In genomic region chr15:80991446-80991845, GRCh38 we compare ENCODE assay signal across 9 cellular contexts. TPM values are rescaled to one million over a fixed set of nuclear protein-coding genes. Genes with fewer than 3 reads are reported as not detected.
DNase-seq lines count a peak whose midpoint lies in the region; ATAC-seq and TF ChIP-seq lines count a peak whose summit lies in the region.
"Had no signal": no experiment of that assay in that cellular context is flagged by ENCODE, and none has a peak within 500 bp of the region (broad histone marks: within the 10 kb centered on the region; RNA-seq: fewer than 3 reads in every experiment).

No MANE protein-coding gene starts in this region.

- H3K4me1 ChIP-seq in CD8-positive, alpha-beta memory T cell (ENCODE audit: insufficient read depth, low read length) = peaks cover 47% of the 10 kb centered on the region
- peaks cover 4 to 13% of the 10 kb centered on the region in 2 donors for H3K4me1 ChIP-seq in neuronal stem cell (ENCODE audit: control insufficient read depth in 2 of 2, insufficient read depth in 1 of 2, low read depth in 1 of 2, low read length in 2 of 2)

- no peak overlapping the region for H4K8ac ChIP-seq in neuronal stem cell (ENCODE audit: low read depth, low read length)

- no peaks in the 10 kb centered on the region for H3K9me3 Mint-ChIP-seq in CD4-positive, alpha-beta T cell
- H3K9me3 Mint-ChIP-seq in CD8-positive, alpha-beta memory T cell = peaks cover 0 to 1% (median 0%) of the 10 kb centered on the region in 5 donors

- no peak overlapping the region for H2BK15ac ChIP-seq in neuronal stem cell (ENCODE audit: low read length)

- no peaks in the 10 kb centered on the region for H3K27me3 Mint-ChIP-seq in CD4-positive, alpha-beta T cell
- no peaks in the 10 kb centered on the region for H3K27me3 Mint-ChIP-seq in CD8-positive, alpha-beta memory T cell

- no peak overlapping the region for H3K4me2 ChIP-seq in neuronal stem cell (ENCODE audit: insufficient read depth, low read length, poor library complexity, severe bottlenecking)

- peaks cover 17% of the 10 kb centered on the region for H3K36me3 Mint-ChIP-seq in CD4-positive, alpha-beta T cell (ENCODE audit: low read depth)
- peaks cover 0 to 19% (median 4%) of the 10 kb centered on the region in 3 donors for H3K36me3 Mint-ChIP-seq in CD8-positive, alpha-beta memory T cell

- no peaks in the 10 kb centered on the region for H3K79me1 ChIP-seq in neuronal stem cell (ENCODE audit: low read depth, low read length)

- peak in 3 of 10 experiments; percentile 18 to 23 (median 21) for DNase-seq in CD4-positive, alpha-beta T cell
- peak; percentile 77 for DNase-seq in NCI-H1694 treated with DMSO at 0.1 percent for 48 hours (lab: John Stamatoyannopoulos, UW)
- peak in 5 of 10 donors; percentile 55 to 71 (median 57) for DNase-seq in dorsolateral prefrontal cortex
- DNase-seq in omental fat pad (ENCODE audit: low spot score) = no peak
- no peak for DNase-seq in CD8-positive, alpha-beta memory T cell
- DNase-seq in DMS114 treated with DMSO at 0.1 percent for 48 hours (lab: John Stamatoyannopoulos, UW; ENCODE audit: unreplicated experiment) = no peak
- no peak for DNase-seq in neuronal stem cell (ENCODE audit: low spot score)

- H3K27ac Mint-ChIP-seq in CD4-positive, alpha-beta T cell = peak overlapping the region; percentile 35
- H3K27ac Mint-ChIP-seq in CD8-positive, alpha-beta memory T cell = peak overlapping the region in 2 of 8 donors; percentile 20 to 33

- H2BK5ac ChIP-seq in neuronal stem cell (ENCODE audit: low read length) = no peak overlapping the region

- ATAC-seq in CD4-positive, alpha-beta T cell (ENCODE audit: poor library complexity) = no peak
- ATAC-seq in omental fat pad (ENCODE audit: low FRiP score) (peak; percentile 16), HG02938 (IDR thresholded peaks at IDR 0.05; ENCODE audit: unreplicated experiment) (no peak)

- no peaks in the 10 kb centered on the region for H3K9me3 ChIP-seq in CD4-positive, alpha-beta T cell (ENCODE audit: control insufficient read depth, low read length)
- no peaks in the 10 kb centered on the region for H3K9me3 ChIP-seq in CD8-positive, alpha-beta memory T cell (ENCODE audit: low read length)
- no peaks in the 10 kb centered on the region for H3K9me3 ChIP-seq in neuronal stem cell (replicated peaks in 1 of 2; ENCODE audit: control insufficient read depth in 2 of 2, insufficient read depth in 1 of 2, low read depth in 1 of 2, low read length in 2 of 2)
- H3K9me3 ChIP-seq: thoracic aorta had no signal

- H2BK12ac ChIP-seq in neuronal stem cell (ENCODE audit: low read length) = no peak overlapping the region

- TF ChIP-seq CTCF in CD4-positive, alpha-beta T cell (IDR thresholded peaks at IDR 0.05) = no peak
- TF ChIP-seq CTCF in dorsolateral prefrontal cortex (IDR thresholded peaks at IDR 0.05 in 54 of 56, conservative IDR thresholded peaks at IDR 0.05 in 2 of 56; ENCODE audit: low read depth in 1 of 56, partially characterized antibody in 56 of 56) (peak in 45 of 56 donors; percentile 19 to 72 (median 44)), omental fat pad (IDR thresholded peaks at IDR 0.05) (no peak)

- WGBS in neuronal stem cell (ENCODE audit: extremely low coverage in 2 of 2, insufficient read length in 2 of 2, insufficient replicate concordance in 1 of 2), 2 donors = no CpG with 5 or more reads among the region's 4 CpGs

- peak overlapping the region; percentile 95 for H3K4me3 Mint-ChIP-seq in CD4-positive, alpha-beta T cell
- peak overlapping the region in 3 of 7 donors; percentile 23 to 68 (median 30) for H3K4me3 Mint-ChIP-seq in CD8-positive, alpha-beta memory T cell

- no peak overlapping the region for H3K23ac ChIP-seq in neuronal stem cell (ENCODE audit: low read depth, low read length, poor library complexity)

- H3K4me3 ChIP-seq in dorsolateral prefrontal cortex = peak overlapping the region in 9 of 59 donors; percentile 7 to 95 (median 89)
- no peak overlapping the region for H3K4me3 ChIP-seq in CD8-positive, alpha-beta memory T cell (ENCODE audit: low read length)
- no peak overlapping the region for H3K4me3 ChIP-seq in neuronal stem cell (ENCODE audit: low read length in 2 of 2)
- H3K4me3 ChIP-seq: thoracic aorta had no signal

- no peaks in the 10 kb centered on the region for H3K36me3 ChIP-seq in CD8-positive, alpha-beta memory T cell (ENCODE audit: insufficient read depth, low read length)
- H3K36me3 ChIP-seq in neuronal stem cell (replicated peaks in 1 of 2; ENCODE audit: control insufficient read depth in 2 of 2, insufficient read depth in 2 of 2, low read length in 2 of 2) = peaks cover 0 to 8% of the 10 kb centered on the region in 2 donors
- H3K36me3 ChIP-seq: thoracic aorta had no signal

- no peaks in the 10 kb centered on the region for H3K27me3 ChIP-seq in CD4-positive, alpha-beta T cell (ENCODE audit: control insufficient read depth, insufficient read depth, low read length)
- H3K27me3 ChIP-seq in dorsolateral prefrontal cortex (no peaks in the 10 kb centered on the region), neuronal stem cell (ENCODE audit: control insufficient read depth in 3 of 3, insufficient read depth in 3 of 3, low read depth in 1 of 3, low read length in 3 of 3) (no peaks in the 10 kb centered on the region)
- no peaks in the 10 kb centered on the region for H3K27me3 ChIP-seq in CD8-positive, alpha-beta memory T cell (ENCODE audit: insufficient read depth, low read length, poor library complexity, severe bottlenecking)

- CTCF ChIA-PET in CD4-positive, alpha-beta T cell (lab: Charles Lee) = interaction anchor here (1.1 to 3.9 kb wide), 3 partner anchors 10 to 17 kb away, joined by 3 to 15 read pairs (median 6); partner anchors contain the start of gene TLNRD1
- CTCF ChIA-PET in CD8-positive, alpha-beta memory T cell (lab: Charles Lee) = interaction anchor here (1.1 kb wide), 1 partner anchor 275 kb away, joined by 6 read pairs; no protein-coding TSS in a partner anchor

- no peak overlapping the region for H3K4ac ChIP-seq in neuronal stem cell (ENCODE audit: low read length)

- no peak overlapping the region for H2AK5ac ChIP-seq in neuronal stem cell (ENCODE audit: low read depth, low read length)

- intact Hi-C loops in CD4-positive, alpha-beta T cell (cut with DNase I, micrococcal nuclease) = loop anchor here in 1 of 2 experiments (5.0 to 10.0 kb wide), 5 partner anchors 297 to 937 kb away; partner anchors contain the start of genes ABHD17C, FAH and ZFAND6
- intact Hi-C loops in dorsolateral prefrontal cortex (cut with DNase I) = loop anchor here in 1 of 2 donors (5.0 kb wide), 1 partner anchor 276 kb away; no protein-coding TSS in a partner anchor

- no peak overlapping the region for H2BK120ac ChIP-seq in neuronal stem cell (ENCODE audit: low read depth, low read length)

- no peak overlapping the region for H2AFZ ChIP-seq in neuronal stem cell (ENCODE audit: low read length)

- H3K14ac ChIP-seq in neuronal stem cell (ENCODE audit: low read length) = no peak overlapping the region

- H3K9ac ChIP-seq in neuronal stem cell (ENCODE audit: low read depth, low read length, poor library complexity) = no peak overlapping the region

- H3K27ac ChIP-seq in CD4-positive, alpha-beta T cell (ENCODE audit: low read depth, low read length) = no peak overlapping the region
- peak overlapping the region; percentile 42 to 96 (median 90) for H3K27ac ChIP-seq in dorsolateral prefrontal cortex
- H3K27ac ChIP-seq in CD8-positive, alpha-beta memory T cell (ENCODE audit: low read depth, low read length) = no peak overlapping the region
- H3K27ac ChIP-seq in neuronal stem cell (replicated peaks; ENCODE audit: low read length) = no peak overlapping the region

- H3K4me1 Mint-ChIP-seq in CD4-positive, alpha-beta T cell (ENCODE audit: low read depth) = peaks cover 63% of the 10 kb centered on the region
- H3K4me1 Mint-ChIP-seq in CD8-positive, alpha-beta memory T cell = peaks cover 34 to 45% (median 45%) of the 10 kb centered on the region in 3 donors

- POLR2A ChIA-PET in CD4-positive, alpha-beta T cell (lab: Charles Lee) = interaction anchor here (0.9 to 5.0 kb wide), 3 partner anchors 9 to 21 kb away, joined by 4 to 70 read pairs (median 4); partner anchors contain the start of gene TLNRD1
- POLR2A ChIA-PET in CD8-positive, alpha-beta memory T cell (lab: Charles Lee) = interaction anchor here (2.1 kb wide), 1 partner anchor 9 kb away, joined by 29 read pairs; the partner anchor contains the start of gene TLNRD1

- no peak overlapping the region for H3K18ac ChIP-seq in neuronal stem cell (ENCODE audit: low read length)

- no peak overlapping the region for H4K91ac ChIP-seq in neuronal stem cell (ENCODE audit: low read depth, low read length, poor library complexity)

RNA-seq across cellular contexts. Expression of gene MESD, which starts 1.8 kb away (rescaled TPM):
- total RNA-seq in CD4-positive, alpha-beta T cell = 10 to 100 TPM in 1 of 2 experiments, 1 to 10 TPM in 1; 8.4 to 10.2 TPM
- 10 to 100 TPM; 16.9 to 41.5 (median 21.8) TPM for total RNA-seq in dorsolateral prefrontal cortex
- 10 to 100 TPM; 19.5 to 26.1 (median 22.6) TPM for total RNA-seq in omental fat pad
- 10 to 100 TPM; 25.7 to 30.5 TPM for total RNA-seq in CD8-positive, alpha-beta memory T cell
- 35.5 TPM for polyA plus RNA-seq in CD8-positive, alpha-beta memory T cell
- 18.9 TPM for polyA plus RNA-seq in neuronal stem cell (2013, experiment 1 of 2)
- polyA plus RNA-seq in neuronal stem cell (2013, experiment 2 of 2) = 19.2 TPM

RNA-seq across cellular contexts. Expression of gene TLNRD1, which starts 9.3 kb away (rescaled TPM):
- 10 to 100 TPM; 10.5 to 12.3 TPM for total RNA-seq in CD4-positive, alpha-beta T cell
- 10 to 100 TPM; 10.3 to 20.4 (median 16.1) TPM for total RNA-seq in dorsolateral prefrontal cortex
- 10 to 100 TPM; 39.0 to 59.4 (median 41.8) TPM for total RNA-seq in omental fat pad
- 10 to 100 TPM; 35.9 to 38.6 TPM for total RNA-seq in CD8-positive, alpha-beta memory T cell
- polyA plus RNA-seq in CD8-positive, alpha-beta memory T cell = 6.3 TPM
- polyA plus RNA-seq in neuronal stem cell (2013, experiment 1 of 2) = 19.5 TPM
- polyA plus RNA-seq in neuronal stem cell (2013, experiment 2 of 2) = 20.2 TPM

Comparison
In these comparisons a context has a peak if more than half of its experiments do, and no peak if none do; other contexts are left out.
1. H3K27ac ChIP-seq: peak in dorsolateral prefrontal cortex (59 of 59); none in CD4-positive, alpha-beta T cell (single experiment), CD8-positive, alpha-beta memory T cell (single experiment) and neuronal stem cell (single experiment).
2. CTCF ChIP-seq: peak in dorsolateral prefrontal cortex (45 of 56); none in CD4-positive, alpha-beta T cell (single experiment) and omental fat pad (0 of 3).